ENCODE assay signal across 11 cellular contexts in the genomic region with DNA sequence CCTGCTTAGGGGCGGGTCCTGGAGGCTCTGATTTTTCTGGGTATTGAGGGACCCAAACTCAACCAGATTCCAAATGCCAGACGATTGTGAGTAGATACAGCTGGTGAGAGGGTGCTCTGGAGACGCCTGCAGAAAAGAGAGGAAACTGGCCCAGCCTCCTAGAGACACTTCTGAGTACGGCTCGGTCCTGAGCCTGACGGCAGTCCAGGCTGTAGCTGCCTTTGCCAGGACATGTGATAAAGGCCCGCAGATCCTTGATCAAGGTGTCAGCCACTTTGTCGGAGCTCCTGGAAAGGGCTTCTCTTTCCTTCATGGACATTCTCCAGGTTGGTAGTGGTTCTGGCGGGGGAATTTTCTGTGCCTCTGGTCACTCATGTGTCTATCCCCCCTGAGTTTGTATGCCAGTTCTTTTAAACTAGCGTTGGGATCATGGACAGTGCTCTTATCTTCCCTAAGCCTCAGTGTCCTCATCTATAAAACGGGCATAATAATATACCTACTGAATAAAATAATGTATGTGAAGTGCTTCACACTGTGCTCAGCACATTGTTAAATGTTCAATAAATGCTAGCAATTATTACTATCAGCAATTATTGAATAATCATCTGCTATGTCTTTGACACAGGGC. TPM values are rescaled to one million over a fixed set of nuclear protein-coding genes. Genes with fewer than 3 reads are reported as not detected.
DNase-seq lines count a peak whose midpoint lies in the region; ATAC-seq and TF ChIP-seq lines count a peak whose summit lies in the region.
"Had no signal": no experiment of that assay in that cellular context is flagged by ENCODE, and none has a peak within 500 bp of the region (broad histone marks: within the 10 kb centered on the region; RNA-seq: fewer than 3 reads in every experiment).

No MANE protein-coding gene starts in this region.

- no TSS peak for BruUV-seq in Panc1 (replicated peaks; lab: Mats Ljungman, UMichigan)

- peaks cover 33% of the 10 kb centered on the region for H3K27me3 Mint-ChIP-seq in neural progenitor cell (ENCODE audit: insufficient read depth, low read depth)
- peaks cover 60% of the 10 kb centered on the region for H3K27me3 Mint-ChIP-seq in activated CD4-positive, alpha-beta memory T cell treated with anti-CD3 and anti-CD28 coated beads, Interleukin-2, amount 10 ng/mL, durations not matched to agents 7 days and 5 days

- 17 to 21% (median 19%) methylated on average over 11 of the region's 11 CpGs for WGBS in heart left ventricle, 4 donors

- ATAC-seq in Panc1 (peak; percentile 60; the same call in 1 of the 2 replicates), heart left ventricle (peak in 3 of 4 donors; percentile 62 to 74 (median 63)), GM19351 (IDR thresholded peaks at IDR 0.05; ENCODE audit: unreplicated experiment) (no peak)

- no peaks in the 10 kb centered on the region for H4K20me1 ChIP-seq in neural progenitor cell (ENCODE audit: low read depth)

- no peaks in the 10 kb centered on the region for H3K36me3 ChIP-seq in BE2C
- no peaks in the 10 kb centered on the region for H3K36me3 ChIP-seq in Panc1 (ENCODE audit: control insufficient read depth, insufficient read depth, low read length)
- no peaks in the 10 kb centered on the region for H3K36me3 ChIP-seq in heart left ventricle
- H3K36me3 ChIP-seq in neural progenitor cell = no peaks in the 10 kb centered on the region

- TF ChIP-seq CTCF in BE2C (IDR thresholded peaks at IDR 0.05; ENCODE audit: low read depth, low read length) (no peak), Panc1 (IDR thresholded peaks at IDR 0.05) (no peak), heart left ventricle (IDR thresholded peaks at IDR 0.05) (no peak), neural progenitor cell (IDR thresholded peaks at IDR 0.05) (no peak)

- H3K4me2 ChIP-seq in neural progenitor cell = peak overlapping the region; percentile 69

- no peaks in the 10 kb centered on the region for H3K9me3 ChIP-seq in BE2C
- H3K9me3 ChIP-seq in Panc1 (ENCODE audit: control insufficient read depth, insufficient read depth, low read depth, low read length) = no peaks in the 10 kb centered on the region
- no peaks in the 10 kb centered on the region for H3K9me3 ChIP-seq in heart left ventricle
- H3K9me3 ChIP-seq in neural progenitor cell (ENCODE audit: low read depth) = no peaks in the 10 kb centered on the region

- CTCF ChIA-PET in Panc1 (lab: Charles Lee) = no interaction called here
- CTCF ChIA-PET in activated CD4-positive, alpha-beta memory T cell treated with anti-CD3 and anti-CD28 coated beads, Interleukin-2, amount 10 ng/mL, durations not matched to agents 7 days and 5 days (lab: Charles Lee) = interaction anchor here (0.5 to 1.9 kb wide), 2 partner anchors 155 to 769 kb away, joined by 4 read pairs; no protein-coding TSS in a partner anchor

- H3K27ac ChIP-seq in Panc1 (ENCODE audit: low read length) (no peak overlapping the region), heart left ventricle (peak overlapping the region in 2 of 12 donors; percentile 7 to 18), neural progenitor cell (no peak overlapping the region)
- H3K27ac ChIP-seq: SK-N-MC had no signal

- H3K9ac ChIP-seq in neural progenitor cell = no peak overlapping the region

- DNase-seq in BE2C (no peak), Panc1 (ENCODE audit: low read depth, low spot score) (no peak), heart left ventricle (no peak), neural progenitor cell (ENCODE audit: low spot score) (no peak), NCI-H774 (lab: John Stamatoyannopoulos, UW) (no peak)
- DNase-seq in activated CD4-positive, alpha-beta T cell treated with anti-CD3 and anti-CD28 coated beads, Interleukin-2, amount 50 U/mL, for 4 hours = no peak
- no peak for DNase-seq in activated CD4-positive, alpha-beta memory T cell treated with anti-CD3 and anti-CD28 coated beads, Interleukin-2, amount 10 ng/mL, durations not matched to agents 7 days and 5 days
- DNase-seq: activated CD4-positive, alpha-beta T cell treated with anti-CD3 and anti-CD28 coated beads for 1 hour; NCI-H524 had no signal

- peak overlapping the region; percentile 33 for H3K4me3 ChIP-seq in BE2C (ENCODE audit: low read depth, low read length)
- peak overlapping the region in 1 of 2 experiments; percentile 10; a peak in 1 of 4 replicates for H3K4me3 ChIP-seq in Panc1 (ENCODE audit: low read depth in 2 of 2, low read length in 2 of 2)
- H3K4me3 ChIP-seq in heart left ventricle = peak overlapping the region in 11 of 12 donors; percentile 8 to 59 (median 44)
- H3K4me3 ChIP-seq in neural progenitor cell = peak overlapping the region; percentile 31
- H3K4me3 ChIP-seq: SK-N-MC had no signal

- H3K79me2 ChIP-seq in neural progenitor cell (ENCODE audit: low read depth) = no peaks in the 10 kb centered on the region

- POLR2A ChIA-PET in Panc1 (lab: Charles Lee) = interaction anchor here (0.6 kb wide), 1 partner anchor 197 kb away, joined by 10 read pairs; no protein-coding TSS in a partner anchor
- POLR2A ChIA-PET in activated CD4-positive, alpha-beta memory T cell treated with anti-CD3 and anti-CD28 coated beads, Interleukin-2, amount 10 ng/mL, durations not matched to agents 7 days and 5 days (lab: Charles Lee) = no interaction called here

- no peaks in the 10 kb centered on the region for H3K27me3 ChIP-seq in BE2C
- H3K27me3 ChIP-seq in Panc1 (ENCODE audit: control insufficient read depth, insufficient read depth, low read length) = peaks cover 16% of the 10 kb centered on the region
- H3K27me3 ChIP-seq in heart left ventricle = peaks cover 0 to 57% (median 16%) of the 10 kb centered on the region in 9 donors
- H3K27me3 ChIP-seq in neural progenitor cell = peaks cover 2% of the 10 kb centered on the region

- no peak overlapping the region for H3K27ac Mint-ChIP-seq in neural progenitor cell
- H3K27ac Mint-ChIP-seq in activated CD4-positive, alpha-beta memory T cell treated with anti-CD3 and anti-CD28 coated beads, Interleukin-2, amount 10 ng/mL, durations not matched to agents 7 days and 5 days = no peak overlapping the region

- H2AFZ ChIP-seq in neural progenitor cell (replicated peaks) = peak overlapping the region; percentile 91

- intact Hi-C loops in Panc1 (cut with micrococcal nuclease; ENCODE audit: unreplicated experiment) (no loop called here), heart left ventricle (cut with DNase I) (no loop called here)

- peaks cover 14% of the 10 kb centered on the region for H3F3A ChIP-seq in neural progenitor cell (ENCODE audit: low read depth)

- H3K4me3 Mint-ChIP-seq in neural progenitor cell = peak overlapping the region; percentile 55
- H3K4me3 Mint-ChIP-seq in activated CD4-positive, alpha-beta memory T cell treated with anti-CD3 and anti-CD28 coated beads, Interleukin-2, amount 10 ng/mL, durations not matched to agents 7 days and 5 days = no peak overlapping the region

- H3K4me1 Mint-ChIP-seq in neural progenitor cell = peaks cover 18% of the 10 kb centered on the region
- H3K4me1 Mint-ChIP-seq in activated CD4-positive, alpha-beta memory T cell treated with anti-CD3 and anti-CD28 coated beads, Interleukin-2, amount 10 ng/mL, durations not matched to agents 7 days and 5 days = peaks cover 6% of the 10 kb centered on the region

- no peak for TF ChIP-seq POLR2A in heart left ventricle (IDR thresholded peaks at IDR 0.05)

- in situ Hi-C loops in Panc1 (cut with HindIII; ENCODE audit: low pct_unique_long_range_greater_than_20kb, low sequenced_read_pairs) = no loop called here

- peaks cover 4% of the 10 kb centered on the region for H3K9me3 Mint-ChIP-seq in neural progenitor cell
- H3K9me3 Mint-ChIP-seq in activated CD4-positive, alpha-beta memory T cell treated with anti-CD3 and anti-CD28 coated beads, Interleukin-2, amount 10 ng/mL, durations not matched to agents 7 days and 5 days = no peaks in the 10 kb centered on the region

- H3K4me1 ChIP-seq in BE2C (no peaks in the 10 kb centered on the region; the same call in 1 of the 2 replicates), Panc1 (ENCODE audit: control insufficient read depth, insufficient read depth, low read length) (peaks cover 5% of the 10 kb centered on the region), heart left ventricle (peaks cover 0 to 15% (median 0%) of the 10 kb centered on the region in 12 donors), neural progenitor cell (peaks cover 14% of the 10 kb centered on the region)

- H3K36me3 Mint-ChIP-seq in neural progenitor cell = no peaks in the 10 kb centered on the region
- no peaks in the 10 kb centered on the region for H3K36me3 Mint-ChIP-seq in activated CD4-positive, alpha-beta memory T cell treated with anti-CD3 and anti-CD28 coated beads, Interleukin-2, amount 10 ng/mL, durations not matched to agents 7 days and 5 days (ENCODE audit: low read depth)

RNA-seq across cellular contexts. Expression of a gene that starts 42.4 kb away (rescaled TPM):
- polyA plus RNA-seq in BE2C (2012; ENCODE audit: insufficient read depth, insufficient read length, low read depth) = 7.1 TPM
- total RNA-seq in Panc1 (2021; ENCODE audit: unreplicated experiment) (22.1 TPM), heart left ventricle (10 to 100 TPM; 21.2 to 53.5 (median 35.0) TPM), neural progenitor cell (ENCODE audit: low replicate concordance) (23.5 and 25.4 TPM in 2 replicates)
- polyA plus RNA-seq in Panc1 (2012; ENCODE audit: insufficient read length) = 8.0 TPM
- 10 to 100 TPM; 10.7 to 18.1 TPM for polyA plus RNA-seq in heart left ventricle
- total RNA-seq in activated CD4-positive, alpha-beta memory T cell treated with anti-CD3 and anti-CD28 coated beads, Interleukin-2, amount 10 ng/mL, durations not matched to agents 7 days and 5 days = 10 to 100 TPM; 14.4 to 15.5 TPM
